In genomic region chr5:100840769-100841168, GRCh38 we compare ENCODE assay signal across 1 cellular context.
TF ChIP-seq lines count a peak whose summit lies in the region.

No MANE protein-coding gene starts in this region.

TF ChIP-seq in WTC11, 78 proteins besides CTCF, POLR2A, EP300 and RAD21 (continued from another document):
- no peak for TF ChIP-seq ZNF512 (CRISPR knock-in tag; IDR thresholded peaks at IDR 0.05; ENCODE audit: borderline replicate concordance)
- no peak for TF ChIP-seq KAT7 (CRISPR knock-in tag; IDR thresholded peaks at IDR 0.05; ENCODE audit: borderline replicate concordance)
- no peak for TF ChIP-seq ZMAT4 (CRISPR knock-in tag; IDR thresholded peaks at IDR 0.05)
- TF ChIP-seq ATF6 (CRISPR knock-in tag; IDR thresholded peaks at IDR 0.05): no peak
- no peak for TF ChIP-seq PREB (CRISPR knock-in tag; IDR thresholded peaks at IDR 0.05; ENCODE audit: borderline replicate concordance)
- TF ChIP-seq ZNF317 (CRISPR knock-in tag; IDR thresholded peaks at IDR 0.05; ENCODE audit: borderline replicate concordance, low read depth): no peak
- no peak for TF ChIP-seq E2F4 (CRISPR knock-in tag; IDR thresholded peaks at IDR 0.05; ENCODE audit: borderline replicate concordance, low read depth)
- no peak for TF ChIP-seq E2F1 (CRISPR knock-in tag; IDR thresholded peaks at IDR 0.05)
TF ChIP-seq in WTC11: peak in this region for 0.
